ENCODE assay signal across 8 cellular contexts in the genomic region with DNA sequence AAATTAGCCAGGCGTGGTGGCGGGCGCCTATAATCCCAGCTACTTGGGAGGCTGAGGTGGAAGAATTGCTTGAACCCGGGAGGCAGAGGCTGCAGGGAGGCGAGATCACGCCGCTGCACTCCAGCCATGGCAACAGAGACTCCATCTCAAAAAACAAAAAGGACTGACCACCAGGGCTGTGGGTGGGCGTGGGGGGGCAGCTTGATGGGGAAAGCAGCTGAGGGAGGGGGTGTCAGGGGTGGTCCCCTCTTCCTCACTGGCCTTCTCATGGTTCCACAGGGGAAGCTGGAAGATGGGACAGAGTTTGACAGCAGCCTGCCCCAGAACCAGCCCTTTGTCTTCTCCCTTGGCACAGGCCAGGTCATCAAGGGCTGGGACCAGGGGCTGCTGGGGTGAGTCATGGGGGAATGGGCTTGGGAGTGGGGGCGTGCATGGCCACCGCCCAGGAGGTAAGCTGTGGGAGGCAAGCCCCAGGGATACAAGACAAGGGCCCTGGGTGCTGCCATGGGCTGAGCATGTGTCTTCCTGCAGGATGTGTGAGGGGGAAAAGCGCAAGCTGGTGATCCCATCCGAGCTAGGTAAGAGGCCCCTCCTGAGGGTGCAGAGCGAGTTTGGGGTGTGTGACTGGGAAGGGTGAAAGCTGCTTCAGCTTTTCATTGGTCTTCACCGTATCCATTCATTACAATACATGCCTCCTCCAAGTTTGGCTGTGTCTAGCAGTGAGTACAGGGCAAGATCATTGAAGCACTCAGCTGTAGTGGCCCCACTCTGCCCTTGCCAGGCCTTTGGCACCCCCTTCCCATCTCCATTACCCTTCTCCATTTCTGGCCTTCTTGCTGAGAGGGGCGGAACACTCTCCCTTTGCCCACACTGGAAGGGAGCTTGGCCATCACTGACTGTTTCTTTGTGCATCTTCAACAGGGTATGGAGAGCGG. TPM values are rescaled to one million over a fixed set of nuclear protein-coding genes. Genes with fewer than 3 reads are reported as not detected.
DNase-seq lines count a peak whose midpoint lies in the region; ATAC-seq and TF ChIP-seq lines count a peak whose summit lies in the region.

No MANE protein-coding gene starts in this region.

- peak overlapping the region in 2 of 3 donors; percentile 15 to 44 for H3K27ac Mint-ChIP-seq in CD4-positive, CD25-positive, alpha-beta regulatory T cell
- peak overlapping the region; percentile 68 for H3K27ac Mint-ChIP-seq in chondrocyte (ENCODE audit: unreplicated experiment)

- no peak overlapping the region for H3K4me3 ChIP-seq in CD4-positive, CD25-positive, alpha-beta regulatory T cell (ENCODE audit: low read depth, low read length)
- peak overlapping the region; percentile 84; the same call in 1 of the 2 replicates for H3K4me3 ChIP-seq in MG63
- no peak overlapping the region for H3K4me3 ChIP-seq in neutrophil (ENCODE audit: low read depth in 1 of 2, low read length in 1 of 2)

- TF ChIP-seq CTCF in chondrocyte (IDR thresholded peaks at IDR 0.05): no peak
- TF ChIP-seq CTCF in neutrophil (IDR thresholded peaks at IDR 0.05): no peak

- H3K27me3 ChIP-seq in CD4-positive, CD25-positive, alpha-beta regulatory T cell (ENCODE audit: control insufficient read depth, insufficient read depth, low read length): no peaks in the 10 kb centered on the region
- H3K27me3 ChIP-seq in MG63 (no peaks in the 10 kb centered on the region), neutrophil (peaks cover 10% of the 10 kb centered on the region)

- ATAC-seq in CD4-positive, CD25-positive, alpha-beta regulatory T cell (ENCODE audit: low read depth in 2 of 2): no peak
- ATAC-seq in HG03139 (IDR thresholded peaks at IDR 0.05; ENCODE audit: unreplicated experiment): no peak
- ATAC-seq in GM18505 (IDR thresholded peaks at IDR 0.05; ENCODE audit: unreplicated experiment): no peak

- no peak for TF ChIP-seq POLR2A in GM18505 (IDR thresholded peaks at IDR 0.05; ENCODE audit: borderline replicate concordance, extremely low read depth, insufficient read depth, insufficient read length)

- peaks cover 57% of the 10 kb centered on the region for H3K4me1 ChIP-seq in CD4-positive, CD25-positive, alpha-beta regulatory T cell (ENCODE audit: control insufficient read depth, insufficient read depth, low read length, poor library complexity, severe bottlenecking)
- H3K4me1 ChIP-seq in neutrophil (ENCODE audit: control insufficient read depth in 1 of 2, insufficient read depth in 1 of 2, low read depth in 1 of 2, low read length in 1 of 2): peaks cover 66 to 78% of the 10 kb centered on the region in 2 experiments

- no peaks in the 10 kb centered on the region for H3K36me3 Mint-ChIP-seq in CD4-positive, CD25-positive, alpha-beta regulatory T cell
- peaks cover 6% of the 10 kb centered on the region for H3K36me3 Mint-ChIP-seq in chondrocyte (ENCODE audit: low read depth)

- H3K36me3 ChIP-seq in CD4-positive, CD25-positive, alpha-beta regulatory T cell (ENCODE audit: control insufficient read depth, insufficient read depth, low read length): peaks cover 4% of the 10 kb centered on the region
- H3K36me3 ChIP-seq in MG63 (peaks cover 41% of the 10 kb centered on the region), neutrophil (no peaks in the 10 kb centered on the region)

- H3K9me3 ChIP-seq in CD4-positive, CD25-positive, alpha-beta regulatory T cell (ENCODE audit: control insufficient read depth in 2 of 2, low read length in 2 of 2): no peaks in the 10 kb centered on the region
- H3K9me3 ChIP-seq in MG63 (no peaks in the 10 kb centered on the region), neutrophil (no peaks in the 10 kb centered on the region)

- peaks cover 0 to 2% (median 0%) of the 10 kb centered on the region in 7 donors for H3K9me3 Mint-ChIP-seq in CD4-positive, CD25-positive, alpha-beta regulatory T cell
- H3K9me3 Mint-ChIP-seq in chondrocyte (ENCODE audit: low read depth): no peaks in the 10 kb centered on the region

- intact Hi-C loops in head of caudate nucleus (cut with DNase I): no loop called here

- no peak for DNase-seq in CD4-positive, CD25-positive, alpha-beta regulatory T cell
- no peak for DNase-seq in MG63
- no peak for DNase-seq in chondrocyte (ENCODE audit: low spot score)
- no peak for DNase-seq in NOMO-1 (lab: John Stamatoyannopoulos, UW; ENCODE audit: unreplicated experiment in 2 of 2)
- DNase-seq in head of caudate nucleus: no peak

- no peaks in the 10 kb centered on the region for H3K27me3 Mint-ChIP-seq in CD4-positive, CD25-positive, alpha-beta regulatory T cell
- H3K27me3 Mint-ChIP-seq in chondrocyte (ENCODE audit: low read depth): no peaks in the 10 kb centered on the region

- no peak overlapping the region for H3K27ac ChIP-seq in CD4-positive, CD25-positive, alpha-beta regulatory T cell (ENCODE audit: insufficient read depth, low read length, poor library complexity, severe bottlenecking)
- peak overlapping the region; percentile 96 for H3K27ac ChIP-seq in neutrophil

- H3K4me3 Mint-ChIP-seq in CD4-positive, CD25-positive, alpha-beta regulatory T cell: peak overlapping the region; percentile 79 to 98 (median 86)
- peak overlapping the region; percentile 87 for H3K4me3 Mint-ChIP-seq in chondrocyte (ENCODE audit: unreplicated experiment)

- H3K4me1 Mint-ChIP-seq in CD4-positive, CD25-positive, alpha-beta regulatory T cell: peaks cover 0 to 57% (median 24%) of the 10 kb centered on the region in 4 donors
- H3K4me1 Mint-ChIP-seq in chondrocyte (ENCODE audit: low read depth): peaks cover 43% of the 10 kb centered on the region

RNA-seq across cellular contexts. Expression of gene FKBP2, which starts 2.3 kb away (rescaled TPM):
- 21.1 TPM for total RNA-seq in CD4-positive, CD25-positive, alpha-beta regulatory T cell
- polyA plus RNA-seq in CD4-positive, CD25-positive, alpha-beta regulatory T cell: 10 to 100 TPM; 36.8 to 47.8 (median 43.2) TPM
- 22.8 and 50.8 TPM in 2 replicates for total RNA-seq in MG63 (2014; rRNA removed; shearing (Covaris generic); ENCODE audit: low replicate concordance)
- 42.1 to 54.3 TPM (median 43.0 TPM) in 3 replicates for total RNA-seq in chondrocyte

RNA-seq across cellular contexts. Expression of gene PPP1R14B, which starts 3.6 kb away (rescaled TPM):
- 22.4 TPM for total RNA-seq in CD4-positive, CD25-positive, alpha-beta regulatory T cell
- 10 to 100 TPM; 23.0 to 37.6 (median 29.4) TPM for polyA plus RNA-seq in CD4-positive, CD25-positive, alpha-beta regulatory T cell
- total RNA-seq in MG63 (2014; rRNA removed; shearing (Covaris generic); ENCODE audit: low replicate concordance): 506 and 662 TPM in 2 replicates
- 280 to 358 TPM (median 322 TPM) in 3 replicates for total RNA-seq in chondrocyte

RNA-seq across cellular contexts. Expression of gene PLCB3, which starts 8.1 kb away (rescaled TPM):
- total RNA-seq in CD4-positive, CD25-positive, alpha-beta regulatory T cell: 3.6 TPM
- under 1 TPM; 0.10 to 0.40 (median 0.25) TPM for polyA plus RNA-seq in CD4-positive, CD25-positive, alpha-beta regulatory T cell
- 24.8 and 37.4 TPM in 2 replicates for total RNA-seq in MG63 (2014; rRNA removed; shearing (Covaris generic); ENCODE audit: low replicate concordance)
- 35.5 to 51.4 TPM (median 47.2 TPM) in 3 replicates for total RNA-seq in chondrocyte

RNA-seq across cellular contexts. Expression of gene VEGFB, which starts 8.8 kb away (rescaled TPM):
- total RNA-seq in CD4-positive, CD25-positive, alpha-beta regulatory T cell: 19.6 TPM
- polyA plus RNA-seq in CD4-positive, CD25-positive, alpha-beta regulatory T cell: 1 to 10 TPM; 6.5 to 8.6 (median 8.0) TPM
- total RNA-seq in MG63 (2014; rRNA removed; shearing (Covaris generic); ENCODE audit: low replicate concordance): 9.3 and 19.0 TPM in 2 replicates
- total RNA-seq in chondrocyte: 165 to 209 TPM (median 168 TPM) in 3 replicates

RNA-seq across cellular contexts. Expression of gene DNAJC4, which starts 12.8 kb away (rescaled TPM):
- total RNA-seq in CD4-positive, CD25-positive, alpha-beta regulatory T cell: 41.9 TPM
- 10 to 100 TPM; 18.1 to 22.8 (median 20.4) TPM for polyA plus RNA-seq in CD4-positive, CD25-positive, alpha-beta regulatory T cell
- 1.6 and 3.5 TPM in 2 replicates for total RNA-seq in MG63 (2014; rRNA removed; shearing (Covaris generic); ENCODE audit: low replicate concordance)
- total RNA-seq in chondrocyte: 27.0 to 31.6 TPM (median 28.9 TPM) in 3 replicates

Comparison
In these comparisons a context has a peak if more than half of its experiments do, and no peak if none do; other contexts are left out.
1. RNA of gene PPP1R14B, which starts 3.6 kb away (total RNA-seq): 506 to 662 TPM in MG63 and 280 to 358 TPM in chondrocyte; 22.4 TPM in CD4-positive, CD25-positive, alpha-beta regulatory T cell (single experiment); every median in the first group is over 10 times any median in the second.